9 cellular contexts compared by ENCODE assay signal in the genomic region with DNA sequence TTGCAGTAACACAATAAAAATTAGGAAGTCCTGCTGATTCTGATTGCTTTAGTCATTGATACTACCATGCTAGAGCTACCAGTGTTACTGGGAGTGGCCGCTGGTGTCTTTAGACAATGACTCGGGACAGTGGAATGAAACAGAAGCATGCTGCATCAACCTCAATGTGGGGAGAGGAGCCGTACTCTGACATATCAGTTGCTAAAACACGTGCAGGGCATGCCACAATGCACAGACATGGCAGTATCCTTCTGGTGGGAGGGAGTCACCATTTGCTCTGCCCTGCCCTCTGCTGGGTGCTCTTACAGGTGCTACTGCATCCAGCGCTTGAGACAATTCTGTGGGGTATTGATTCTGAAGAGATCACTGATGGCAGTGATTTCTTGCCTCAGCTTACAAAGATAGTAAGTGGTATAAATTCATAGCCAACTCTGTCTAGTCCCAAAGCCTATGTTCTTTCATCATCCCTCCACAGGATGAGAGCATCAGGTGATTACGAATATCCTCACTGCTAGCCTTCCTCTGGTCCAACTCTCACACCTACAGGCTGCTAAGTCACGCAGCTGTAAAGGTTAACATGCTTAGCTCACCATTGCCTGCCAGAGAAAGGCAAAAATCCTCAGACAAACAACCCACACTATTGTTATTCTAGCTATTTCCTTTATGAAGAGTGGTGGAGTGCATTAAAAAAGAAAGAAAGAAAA. TPM values are rescaled to one million over a fixed set of nuclear protein-coding genes. Genes with fewer than 3 reads are reported as not detected.
A peak's percentile ranks its signal among the peaks of the same experiment; 100 is the strongest.
DNase-seq lines count a peak whose midpoint lies in the region; ATAC-seq and TF ChIP-seq lines count a peak whose summit lies in the region.
"Had no signal": no experiment of that assay in that cellular context is flagged by ENCODE, and none has a peak within 500 bp of the region (broad histone marks: within the 10 kb centered on the region; RNA-seq: fewer than 3 reads in every experiment).

No MANE protein-coding gene starts in this region.

- H3K36me3 Mint-ChIP-seq in CD14-positive monocyte = peaks cover 65 to 73% of the 10 kb centered on the region in 2 donors
- peaks cover 10% of the 10 kb centered on the region for H3K36me3 Mint-ChIP-seq in activated naive CD8-positive, alpha-beta T cell treated with anti-CD3 and anti-CD28 coated beads, Interleukin-2, amount 50 U/mL, for 24 hours (ENCODE audit: low read depth)

- H3K4me1 ChIP-seq in RWPE2 (ENCODE audit: insufficient read depth, poor library complexity, severe bottlenecking) = peaks cover 3% of the 10 kb centered on the region
- no peaks in the 10 kb centered on the region for H3K4me1 ChIP-seq in hepatocyte (ENCODE audit: insufficient read depth)

- 47% methylated on average over 7 of the region's 7 CpGs for WGBS in hepatocyte (ENCODE audit: low lambda C conversion rate, missing lambda C conversion rate)

- ATAC-seq in GM18907 (IDR thresholded peaks at IDR 0.05; ENCODE audit: unreplicated experiment) (peak; percentile 60), RWPE2 (ENCODE audit: low read depth) (peak; percentile 88), HG03039 (IDR thresholded peaks at IDR 0.05; ENCODE audit: unreplicated experiment) (no peak)
- ATAC-seq in activated naive CD8-positive, alpha-beta T cell treated with anti-CD3 and anti-CD28 coated beads, Interleukin-2, amount 50 U/mL, for 24 hours = peak; percentile 83

- H3K27me3 ChIP-seq in RWPE2 (ENCODE audit: insufficient read depth, poor library complexity, severe bottlenecking) (no peaks in the 10 kb centered on the region), hepatocyte (no peaks in the 10 kb centered on the region)

- no peak overlapping the region for H3K4me2 ChIP-seq in hepatocyte

- no peaks in the 10 kb centered on the region for H3K27me3 Mint-ChIP-seq in CD14-positive monocyte (ENCODE audit: low read depth in 3 of 3)
- H3K27me3 Mint-ChIP-seq in activated naive CD8-positive, alpha-beta T cell treated with anti-CD3 and anti-CD28 coated beads, Interleukin-2, amount 50 U/mL, for 24 hours = no peaks in the 10 kb centered on the region

- no peak overlapping the region for H3K27ac Mint-ChIP-seq in CD14-positive monocyte
- no peak overlapping the region for H3K27ac Mint-ChIP-seq in activated naive CD8-positive, alpha-beta T cell treated with anti-CD3 and anti-CD28 coated beads, Interleukin-2, amount 50 U/mL, for 24 hours
- H3K27ac Mint-ChIP-seq: T-helper 1 cell treated with Interleukin-12 subunit alpha and Interleukin-12 subunit beta and Interleukin-4 antibody, amounts not matched to agents 30 μg/mL and 1 μg/mL, for 36 hours had no signal

- H3K27ac ChIP-seq in RWPE2 (ENCODE audit: poor library complexity, severe bottlenecking) = no peak overlapping the region
- H3K27ac ChIP-seq in hepatocyte = no peak overlapping the region

- H3K4me1 Mint-ChIP-seq in CD14-positive monocyte = no peaks in the 10 kb centered on the region
- peaks cover 4% of the 10 kb centered on the region for H3K4me1 Mint-ChIP-seq in activated naive CD8-positive, alpha-beta T cell treated with anti-CD3 and anti-CD28 coated beads, Interleukin-2, amount 50 U/mL, for 24 hours

- H3K9me3 Mint-ChIP-seq in CD14-positive monocyte = no peaks in the 10 kb centered on the region
- no peaks in the 10 kb centered on the region for H3K9me3 Mint-ChIP-seq in activated naive CD8-positive, alpha-beta T cell treated with anti-CD3 and anti-CD28 coated beads, Interleukin-2, amount 50 U/mL, for 24 hours
- H3K9me3 Mint-ChIP-seq: T-helper 1 cell treated with Interleukin-12 subunit alpha and Interleukin-12 subunit beta and Interleukin-4 antibody, amounts not matched to agents 30 μg/mL and 1 μg/mL, for 36 hours had no signal

- H3K79me2 ChIP-seq in hepatocyte = no peaks in the 10 kb centered on the region

- peak; percentile 30 for TF ChIP-seq CTCF in CD14-positive monocyte (IDR thresholded peaks at IDR 0.05)
- peak; percentile 83 for TF ChIP-seq CTCF in RWPE2 (IDR thresholded peaks at IDR 0.05; ENCODE audit: poor library complexity, severe bottlenecking)
- peak; percentile 48 for TF ChIP-seq CTCF in hepatocyte (IDR thresholded peaks at IDR 0.05; ENCODE audit: poor library complexity)

- H3K9me3 ChIP-seq in RWPE2 (ENCODE audit: severe bottlenecking) = no peaks in the 10 kb centered on the region
- no peaks in the 10 kb centered on the region for H3K9me3 ChIP-seq in hepatocyte (ENCODE audit: low read depth)

- no peak overlapping the region for H3K4me3 Mint-ChIP-seq in CD14-positive monocyte
- no peak overlapping the region for H3K4me3 Mint-ChIP-seq in activated naive CD8-positive, alpha-beta T cell treated with anti-CD3 and anti-CD28 coated beads, Interleukin-2, amount 50 U/mL, for 24 hours
- H3K4me3 Mint-ChIP-seq: T-helper 1 cell treated with Interleukin-12 subunit alpha and Interleukin-12 subunit beta and Interleukin-4 antibody, amounts not matched to agents 30 μg/mL and 1 μg/mL, for 36 hours had no signal

- no peak overlapping the region for H3K4me3 ChIP-seq in RWPE2 (ENCODE audit: severe bottlenecking)
- no peak overlapping the region for H3K4me3 ChIP-seq in hepatocyte

- DNase-seq in CD14-positive monocyte (ENCODE audit: low spot score) (no peak), HPDE6-E6E7 (ENCODE audit: extremely low spot score) (peak; percentile 79), RWPE2 (ENCODE audit: low spot score) (no peak), hepatocyte (ENCODE audit: low spot score) (peak; percentile 73)
- peak; percentile 62 for DNase-seq in activated naive CD8-positive, alpha-beta T cell treated with anti-CD3 and anti-CD28 coated beads, Interleukin-2, amount 50 U/mL, for 24 hours
- peak; percentile 45 for DNase-seq in stimulated activated CD4-positive, alpha-beta T cell treated with anti-CD3 and anti-CD28 coated beads, Interleukin-4, amount 100 ng/mL, for 1 hour

- H2AFZ ChIP-seq in hepatocyte = no peak overlapping the region

- no peaks in the 10 kb centered on the region for H3K9me2 ChIP-seq in hepatocyte (replicated peaks; ENCODE audit: insufficient read depth)

- intact Hi-C loops in CD14-positive monocyte (cut with micrococcal nuclease) = loop anchor here in 1 of 2 donors (5.0 kb wide), 1 partner anchor 168 kb away; no protein-coding TSS in a partner anchor

- H3K36me3 ChIP-seq in RWPE2 (ENCODE audit: low read depth) (no peaks in the 10 kb centered on the region; the same call in 1 of the 2 replicates), hepatocyte (replicated peaks; ENCODE audit: insufficient read depth, low read depth) (no peaks in the 10 kb centered on the region)

- H4K20me1 ChIP-seq in hepatocyte (ENCODE audit: insufficient read depth, poor library complexity, severe bottlenecking) = no peaks in the 10 kb centered on the region

RNA-seq across cellular contexts. Expression of a gene that starts 43.7 kb away (rescaled TPM):
- polyA plus RNA-seq in CD14-positive monocyte (under 1 TPM in 1 of 2 donors, not detected in 1; 0.10 TPM), hepatocyte (70.1 and 77.5 TPM in 2 replicates)
- total RNA-seq in hepatocyte = 30.2 and 36.9 TPM in 2 replicates

Comparison
In these comparisons a context has a peak if more than half of its experiments do, and no peak if none do; other contexts are left out.
1. DNase-seq: peak in HPDE6-E6E7 (single experiment), activated naive CD8-positive, alpha-beta T cell treated with anti-CD3 and anti-CD28 coated beads, Interleukin-2, amount 50 U/mL, for 24 hours (single experiment), hepatocyte (single experiment) and stimulated activated CD4-positive, alpha-beta T cell treated with anti-CD3 and anti-CD28 coated beads, Interleukin-4, amount 100 ng/mL, for 1 hour (single experiment); none in CD14-positive monocyte (single experiment) and RWPE2 (single experiment).
2. CTCF ChIP-seq: peak in every context shown above with its lines; median percentile 83 in RWPE2; 48 in hepatocyte; 30 in CD14-positive monocyte.
3. RNA of a gene that starts 43.7 kb away (polyA plus RNA-seq): 70.1 to 77.5 TPM in hepatocyte; 0.10 TPM in CD14-positive monocyte; every median in the first group is over 10 times any median in the second.